ENCODE assay signal across 23 cellular contexts in genomic region chr16:56995136-56995805, GRCh38. TPM values are rescaled to one million over a fixed set of nuclear protein-coding genes. Genes with fewer than 3 reads are reported as not detected.
DNase-seq lines count a peak whose midpoint lies in the region; ATAC-seq, FAIRE-seq and TF ChIP-seq lines count a peak whose summit lies in the region.
"Had no signal": no experiment of that assay in that cellular context is flagged by ENCODE, and none has a peak within 500 bp of the region (broad histone marks: within the 10 kb centered on the region; RNA-seq: fewer than 3 reads in every experiment).

No MANE protein-coding gene starts in this region.

- H3K36me3 ChIP-seq in trophoblast cell (ENCODE audit: control insufficient read depth in 1 of 2, insufficient read depth in 2 of 2, low read length in 2 of 2) (no peaks in the 10 kb centered on the region), stomach (peaks cover 0 to 10% (median 0%) of the 10 kb centered on the region in 4 donors), pancreas (no peaks in the 10 kb centered on the region)
- H3K36me3 ChIP-seq: esophagus squamous epithelium, upper lobe of right lung had no signal

- no peak overlapping the region for H2AFZ ChIP-seq in trophoblast cell (ENCODE audit: insufficient read depth, low read length, poor library complexity)

- H3K4me3 ChIP-seq in trophoblast cell (ENCODE audit: low read depth, low read length), result no peak overlapping the region
- H3K4me3 ChIP-seq in stomach, result no peak overlapping the region
- no peak overlapping the region for H3K4me3 ChIP-seq in pancreas
- H3K4me3 ChIP-seq: esophagus squamous epithelium, Peyer's patch, smooth muscle cell, upper lobe of right lung had no signal

- H3K9me3 Mint-ChIP-seq in activated CD4-positive, alpha-beta T cell treated with anti-CD3 and anti-CD28 coated beads, Interleukin-2, amount 10 ng/mL, durations not matched to agents 24 days and 14 days, result no peaks in the 10 kb centered on the region
- no peaks in the 10 kb centered on the region for H3K9me3 Mint-ChIP-seq in IgD-negative memory B cell
- H3K9me3 Mint-ChIP-seq in activated naive CD8-positive, alpha-beta T cell (ENCODE audit: low read depth), result no peaks in the 10 kb centered on the region

- no peaks in the 10 kb centered on the region for H3K27me3 Mint-ChIP-seq in activated CD4-positive, alpha-beta T cell treated with anti-CD3 and anti-CD28 coated beads, Interleukin-2, amount 10 ng/mL, durations not matched to agents 24 days and 14 days
- H3K27me3 Mint-ChIP-seq in IgD-negative memory B cell, result no peaks in the 10 kb centered on the region
- H3K27me3 Mint-ChIP-seq in activated naive CD8-positive, alpha-beta T cell, result no peaks in the 10 kb centered on the region

- no peak for TF ChIP-seq EP300 in stomach (IDR thresholded peaks at IDR 0.05)

- WGBS in trophoblast cell (ENCODE audit: extremely low coverage, insufficient coverage, insufficient read length), result no CpG with 5 or more reads among the region's 12 CpGs
- WGBS in stomach, 5 donors, result 78 to 88% (median 84%) methylated on average over 12 of the region's 12 CpGs
- 72 to 81% methylated on average over 12 of the region's 12 CpGs for WGBS in pancreas, 2 donors

- no peak overlapping the region for H4K91ac ChIP-seq in trophoblast cell (ENCODE audit: low read depth, low read length)

- no peak overlapping the region for H4K8ac ChIP-seq in trophoblast cell (ENCODE audit: low read depth, low read length)

- peak overlapping the region; percentile 69 for H3K4me3 Mint-ChIP-seq in activated CD4-positive, alpha-beta T cell treated with anti-CD3 and anti-CD28 coated beads, Interleukin-2, amount 10 ng/mL, durations not matched to agents 24 days and 14 days
- peak overlapping the region; percentile 34 to 90 (median 76) for H3K4me3 Mint-ChIP-seq in IgD-negative memory B cell
- H3K4me3 Mint-ChIP-seq in activated naive CD8-positive, alpha-beta T cell, result peak overlapping the region; percentile 96

- no peak for ATAC-seq in pancreas
- ATAC-seq: HCT116, upper lobe of right lung had no signal

- no peak for TF ChIP-seq POLR2A in stomach (IDR thresholded peaks at IDR 0.05)

- H3K79me1 ChIP-seq in trophoblast cell (ENCODE audit: low read length), result no peaks in the 10 kb centered on the region

- H3K27ac ChIP-seq in trophoblast cell (ENCODE audit: low read depth, low read length) (no peak overlapping the region), stomach (no peak overlapping the region), pancreas (no peak overlapping the region)
- H3K27ac ChIP-seq: C4-2B, upper lobe of right lung had no signal

- no peak overlapping the region for H3K18ac ChIP-seq in trophoblast cell (ENCODE audit: low read length)

- H3K36me3 Mint-ChIP-seq in activated CD4-positive, alpha-beta T cell treated with anti-CD3 and anti-CD28 coated beads, Interleukin-2, amount 10 ng/mL, durations not matched to agents 24 days and 14 days (ENCODE audit: low read depth), result peaks cover 60% of the 10 kb centered on the region
- H3K36me3 Mint-ChIP-seq in IgD-negative memory B cell, result peaks cover 7% of the 10 kb centered on the region
- peaks cover 37% of the 10 kb centered on the region for H3K36me3 Mint-ChIP-seq in activated naive CD8-positive, alpha-beta T cell

- H3K4me1 ChIP-seq in trophoblast cell (ENCODE audit: control insufficient read depth in 1 of 2, insufficient read depth in 2 of 2, low read length in 2 of 2), result no peaks in the 10 kb centered on the region
- peaks cover 6 to 56% (median 25%) of the 10 kb centered on the region in 4 donors for H3K4me1 ChIP-seq in stomach
- H3K4me1 ChIP-seq in pancreas, result peaks cover 0 to 6% (median 1%) of the 10 kb centered on the region in 3 donors

- H3K9me3 ChIP-seq in trophoblast cell (ENCODE audit: insufficient read depth, low read depth, low read length), result no peaks in the 10 kb centered on the region
- no peaks in the 10 kb centered on the region for H3K9me3 ChIP-seq in stomach
- no peaks in the 10 kb centered on the region for H3K9me3 ChIP-seq in pancreas
- H3K9me3 ChIP-seq: esophagus squamous epithelium, Peyer's patch, SK-N-SH, upper lobe of right lung had no signal

- TF ChIP-seq CTCF in stomach (IDR thresholded peaks at IDR 0.05), result no peak
- no peak for TF ChIP-seq CTCF in pancreas (IDR thresholded peaks at IDR 0.05)

- no peak overlapping the region for H2BK5ac ChIP-seq in trophoblast cell (ENCODE audit: low read depth, low read length, poor library complexity)

- H3K27ac Mint-ChIP-seq in activated CD4-positive, alpha-beta T cell treated with anti-CD3 and anti-CD28 coated beads, Interleukin-2, amount 10 ng/mL, durations not matched to agents 24 days and 14 days, result peak overlapping the region; percentile 67
- peak overlapping the region; percentile 65 to 95 (median 87) for H3K27ac Mint-ChIP-seq in IgD-negative memory B cell
- H3K27ac Mint-ChIP-seq in activated naive CD8-positive, alpha-beta T cell, result peak overlapping the region; percentile 93

- H3K4ac ChIP-seq in trophoblast cell (ENCODE audit: low read depth, low read length), result no peak overlapping the region

- no peak overlapping the region for H3K14ac ChIP-seq in trophoblast cell (ENCODE audit: low read length)

- no peak overlapping the region for H2BK12ac ChIP-seq in trophoblast cell (ENCODE audit: low read length)

- peaks cover 9% of the 10 kb centered on the region for H3K27me3 ChIP-seq in trophoblast cell (ENCODE audit: insufficient read depth, low read length)
- no peaks in the 10 kb centered on the region for H3K27me3 ChIP-seq in stomach
- no peaks in the 10 kb centered on the region for H3K27me3 ChIP-seq in pancreas
- H3K27me3 ChIP-seq: esophagus squamous epithelium, Peyer's patch, upper lobe of right lung had no signal

- H3K9ac ChIP-seq in trophoblast cell (ENCODE audit: low read length), result no peak overlapping the region
- H3K9ac ChIP-seq: SK-N-SH had no signal

- no peak for FAIRE-seq in pancreas (lab: Jason Lieb, UNC)
- FAIRE-seq: A204.1, TTC549 had no signal

- intact Hi-C loops in activated CD4-positive, alpha-beta T cell treated with anti-CD3 and anti-CD28 coated beads, Interleukin-2, amount 10 ng/mL, durations not matched to agents 24 days and 14 days (cut with micrococcal nuclease), result no loop called here
- intact Hi-C loops in stomach (cut with DNase I; ENCODE audit: low total_unique reads) (no loop called here), pancreas (cut with DNase I) (no loop called here)

- peaks cover 78% of the 10 kb centered on the region for H3K4me1 Mint-ChIP-seq in activated CD4-positive, alpha-beta T cell treated with anti-CD3 and anti-CD28 coated beads, Interleukin-2, amount 10 ng/mL, durations not matched to agents 24 days and 14 days
- peaks cover 52 to 68% (median 61%) of the 10 kb centered on the region in 3 donors for H3K4me1 Mint-ChIP-seq in IgD-negative memory B cell
- peaks cover 85% of the 10 kb centered on the region for H3K4me1 Mint-ChIP-seq in activated naive CD8-positive, alpha-beta T cell (ENCODE audit: low read depth)

- no peak for DNase-seq in activated CD4-positive, alpha-beta T cell treated with anti-CD3 and anti-CD28 coated beads, Interleukin-2, amount 10 ng/mL, durations not matched to agents 24 days and 14 days
- DNase-seq in activated CD4-positive, alpha-beta T cell treated with anti-CD3 and anti-CD28 coated beads, Interleukin-2, amount 50 U/mL, for 48 hours, result no peak
- DNase-seq in trophoblast cell (no peak), cerebellum (ENCODE audit: low spot score) (no peak), stomach (no peak), pancreas (no peak)
- DNase-seq: activated CD8-positive, alpha-beta memory T cell treated with anti-CD3 and anti-CD28 coated beads for 24 hours; DMS79 treated with DMSO at 0.1 percent for 48 hours; esophagus squamous epithelium; Kasumi-1; NCI-H2171; NCI-H82; SK-N-SH; stimulated activated naive CD4-positive, alpha-beta T cell; upper lobe of right lung had no signal

- no peaks in the 10 kb centered on the region for H3K79me2 ChIP-seq in trophoblast cell (ENCODE audit: control insufficient read depth, insufficient read depth, low read length, poor library complexity)

- no peak overlapping the region for H4K12ac ChIP-seq in trophoblast cell (ENCODE audit: low read depth, low read length)

- H3K4me2 ChIP-seq in trophoblast cell (ENCODE audit: low read length), result no peak overlapping the region
- H3K4me2 ChIP-seq: SK-N-SH, smooth muscle cell had no signal

- H2AK5ac ChIP-seq in trophoblast cell (ENCODE audit: low read length), result no peak overlapping the region

- no peak overlapping the region for H2BK120ac ChIP-seq in trophoblast cell (ENCODE audit: insufficient read depth, low read length, poor library complexity)

- H3K23ac ChIP-seq in trophoblast cell (ENCODE audit: low read length), result peak overlapping the region; percentile 38

RNA-seq across cellular contexts. Expression of gene NLRC5, which starts 5.9 kb away (rescaled TPM):
- total RNA-seq in activated CD4-positive, alpha-beta T cell treated with anti-CD3 and anti-CD28 coated beads, Interleukin-2, amount 10 ng/mL, durations not matched to agents 24 days and 14 days, result 208 and 214 TPM in 2 replicates
- polyA plus RNA-seq in IgD-negative memory B cell (134 TPM), stomach (10 to 100 TPM; 11.7 to 24.5 (median 14.2) TPM), pancreas (10 to 100 TPM; 20.1 to 26.6 TPM)
- polyA plus RNA-seq in trophoblast cell (2013), result 0.08 and 0.11 TPM in 2 replicates
- total RNA-seq in cerebellum (4.0 TPM), stomach (100 to 1,000 TPM in 1 of 5 donors, 10 to 100 TPM in 4; 12.5 to 265 (median 40.2) TPM), pancreas (10 to 100 TPM in 2 of 6 donors, 1 to 10 TPM in 4; 4.6 to 18.5 (median 6.0) TPM)

RNA-seq across cellular contexts. Expression of gene CETP, which starts 33.5 kb away (rescaled TPM):
- total RNA-seq in activated CD4-positive, alpha-beta T cell treated with anti-CD3 and anti-CD28 coated beads, Interleukin-2, amount 10 ng/mL, durations not matched to agents 24 days and 14 days, result not detected in 2 replicates
- polyA plus RNA-seq in IgD-negative memory B cell (0.79 TPM), stomach (under 1 TPM; 0.18 to 0.46 (median 0.19) TPM), pancreas (1 to 10 TPM in 1 of 2 donors, under 1 TPM in 1; 0.26 to 1.0 TPM)
- 0.07 and 0.12 TPM in 2 replicates for polyA plus RNA-seq in trophoblast cell (2013)
- total RNA-seq in cerebellum (1.2 TPM), stomach (1 to 10 TPM in 1 of 5 donors, not detected in 4; 2.9 TPM), pancreas (under 1 TPM in 5 of 6 donors, not detected in 1; 0.12 to 0.28 (median 0.21) TPM)
- total RNA-seq: smooth muscle cell had no signal
- polyA plus RNA-seq: SK-N-SH, smooth muscle cell had no signal
